ENCODE assay signal across 8 cellular contexts in genomic region chr7:77696057-77696642, GRCh38. TPM values are rescaled to one million over a fixed set of nuclear protein-coding genes. Genes with fewer than 3 reads are reported as not detected.
A peak's percentile ranks its signal among the peaks of the same experiment; 100 is the strongest.
DNase-seq lines count a peak whose midpoint lies in the region; ATAC-seq, FAIRE-seq and TF ChIP-seq lines count a peak whose summit lies in the region.

TSS of gene RSBN1L (plus strand) at chr7:77696459. CDS start at chr7:77696470, 11 bp downstream.

- H3K36me3 Mint-ChIP-seq in progenitor cell of endocrine pancreas (ENCODE audit: insufficient read depth): peaks cover 4% of the 10 kb centered on the region

- H3K4me1 Mint-ChIP-seq in progenitor cell of endocrine pancreas (ENCODE audit: low read depth): peaks cover 40% of the 10 kb centered on the region

- no peaks in the 10 kb centered on the region for H3K27me3 Mint-ChIP-seq in progenitor cell of endocrine pancreas

- peak; percentile 89 for TF ChIP-seq POLR2A in GM12892 (IDR thresholded peaks at IDR 0.05; ENCODE audit: low read depth, low read length)

- H3K4me3 Mint-ChIP-seq in progenitor cell of endocrine pancreas (ENCODE audit: low read depth): peak within 1 kb of the TSS; percentile 98

- DNase-seq in GM12892 (ENCODE audit: insufficient read length) (peak; percentile 78), NCI-H146 (lab: John Stamatoyannopoulos, UW) (peak; percentile 97), T-helper 1 cell (peak; percentile 96 to 98 (median 97)), amniotic epithelial cell (ENCODE audit: low read depth) (peak; percentile 96), left cardiac atrium (peak; percentile 99), progenitor cell of endocrine pancreas (ENCODE audit: low spot score, unreplicated experiment) (peak; percentile 98), ureter (ENCODE audit: low spot score) (peak; percentile 99)

- no peaks in the 10 kb centered on the region for H3K9me3 Mint-ChIP-seq in progenitor cell of endocrine pancreas (ENCODE audit: low read depth)

- intact Hi-C loops in left cardiac atrium (cut with DNase I): no loop called here

- peak; percentile 92 for FAIRE-seq in GM12892 (lab: Jason Lieb, UNC)

- peak; percentile 28 for TF ChIP-seq CTCF in progenitor cell of endocrine pancreas (IDR thresholded peaks at IDR 0.05; ENCODE audit: unreplicated experiment)

- H3K27ac Mint-ChIP-seq in progenitor cell of endocrine pancreas: peak within 1 kb of the TSS; percentile 96

- ATAC-seq in HG02852 (IDR thresholded peaks at IDR 0.05; ENCODE audit: unreplicated experiment) (peak; percentile 92), left cardiac atrium (peak; percentile 99)

RNA-seq across cellular contexts. Expression of gene RSBN1L, which starts in this region (rescaled TPM):
- 13.2 TPM for polyA plus RNA-seq in GM12892 (2012; ENCODE audit: missing spikeins)
- total RNA-seq in left cardiac atrium: 1 to 10 TPM; 9.5 to 9.7 TPM
- total RNA-seq in progenitor cell of endocrine pancreas: 23.4 and 24.5 TPM in 2 replicates
- total RNA-seq in ureter: 27.7 TPM

Comparison
In these comparisons a context has a peak if more than half of its experiments do, and no peak if none do; other contexts are left out.
1. Peak in every context shown above with its lines: DNase-seq and ATAC-seq.